ENCODE assay signal across 19 cellular contexts in the genomic region with DNA sequence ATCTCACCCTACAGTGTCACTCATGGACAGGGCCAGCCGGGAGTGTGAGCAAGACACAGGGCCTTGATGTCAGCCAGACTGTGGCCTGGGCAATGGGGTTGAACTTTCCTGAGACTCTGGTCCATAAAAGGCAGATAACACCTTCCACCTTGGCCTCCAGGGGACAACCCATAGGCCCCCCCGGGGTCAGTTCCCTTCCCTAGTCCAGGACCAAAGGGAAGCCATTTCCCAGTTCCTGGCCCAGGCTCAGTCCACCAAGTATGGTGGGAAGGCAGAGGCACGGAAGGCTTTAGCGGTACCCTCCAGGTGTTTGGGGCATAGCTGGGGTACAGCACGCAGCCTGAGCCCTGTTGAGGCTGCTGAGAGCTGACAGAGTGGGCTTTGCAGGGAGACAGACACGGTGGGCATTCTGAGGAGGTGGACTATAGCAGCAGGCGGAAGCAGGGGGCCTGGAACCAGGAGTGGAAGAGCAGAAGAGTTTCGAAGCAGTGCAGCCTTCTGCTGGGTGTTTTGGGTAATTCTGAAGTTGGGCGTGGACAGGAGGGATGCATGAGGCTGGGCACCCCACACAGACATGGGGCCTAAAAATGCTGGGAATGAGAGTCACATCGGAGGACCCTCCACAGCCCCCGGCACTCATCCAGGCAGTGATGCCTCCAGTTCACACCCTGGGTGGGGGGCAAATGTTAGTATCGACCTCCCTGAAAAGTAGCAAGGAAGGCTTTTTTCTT. TPM values are rescaled to one million over a fixed set of nuclear protein-coding genes. Genes with fewer than 3 reads are reported as not detected.
DNase-seq lines count a peak whose midpoint lies in the region; ATAC-seq, FAIRE-seq and TF ChIP-seq lines count a peak whose summit lies in the region.
"Had no signal": no experiment of that assay in that cellular context is flagged by ENCODE, and none has a peak within 500 bp of the region (broad histone marks: within the 10 kb centered on the region; RNA-seq: fewer than 3 reads in every experiment).

No MANE protein-coding gene starts in this region.

- H3K9ac ChIP-seq in K562 (ENCODE audit: insufficient read depth in 1 of 2, low read depth in 2 of 2, low read length in 2 of 2), result peak overlapping the region; percentile 85 to 86; a peak in 2 of 4 replicates

- H3K27me3 ChIP-seq in left ventricle myocardium inferior (ENCODE audit: low read depth) (no peaks in the 10 kb centered on the region), heart left ventricle (no peaks in the 10 kb centered on the region), K562 (ENCODE audit: control insufficient read depth in 2 of 2, insufficient read depth in 2 of 2, low read length in 2 of 2) (no peaks in the 10 kb centered on the region), stomach (no peaks in the 10 kb centered on the region)
- H3K27me3 ChIP-seq: SJCRH30 had no signal

- TF ChIP-seq EP300 in K562 (IDR thresholded peaks at IDR 0.05; ENCODE audit: low read length) (no peak), stomach (IDR thresholded peaks at IDR 0.05) (no peak)

- POLR2A ChIA-PET in K562 (lab: Yijun Ruan, JAX), result interaction anchor here (1.4 to 4.2 kb wide), 2 partner anchors 12 to 13 kb away, joined by 6 to 35 read pairs; no protein-coding TSS in a partner anchor

- H3K36me3 ChIP-seq in left ventricle myocardium inferior (no peaks in the 10 kb centered on the region), heart left ventricle (no peaks in the 10 kb centered on the region), K562 (ENCODE audit: control insufficient read depth, insufficient read depth, low read length) (no peaks in the 10 kb centered on the region), stomach (no peaks in the 10 kb centered on the region)
- H3K36me3 ChIP-seq: SJCRH30 had no signal

- WGBS in heart left ventricle, 4 donors, result 75 to 88% (median 79%) methylated on average over 12 of the region's 12 CpGs
- 57% methylated on average over 7 of the region's 12 CpGs for WGBS in K562 (ENCODE audit: insufficient coverage, low coverage, missing lambda C conversion rate)
- WGBS in stomach, 5 donors, result 78 to 84% (median 80%) methylated on average over 11 to 12 of the region's 12 CpGs

- CTCF ChIA-PET in K562 (lab: Yijun Ruan, JAX; ENCODE audit: low intra/inter-chr PET ratio), result interaction anchor here (0.5 kb wide), 1 partner anchor 337 kb away, joined by 3 read pairs; no protein-coding TSS in a partner anchor

- H3K4me1 ChIP-seq in left ventricle myocardium inferior, result peaks cover 72% of the 10 kb centered on the region
- peaks cover 3 to 87% (median 43%) of the 10 kb centered on the region in 12 donors for H3K4me1 ChIP-seq in heart left ventricle
- peaks cover 49 to 67% of the 10 kb centered on the region in 2 experiments for H3K4me1 ChIP-seq in K562 (replicated peaks in 1 of 2; ENCODE audit: control insufficient read depth in 2 of 2, insufficient read depth in 2 of 2, low read length in 2 of 2)
- peaks cover 0 to 31% (median 3%) of the 10 kb centered on the region in 4 donors for H3K4me1 ChIP-seq in stomach

- intact Hi-C loops in left ventricle myocardium inferior (cut with micrococcal nuclease), result no loop called here
- intact Hi-C loops in heart left ventricle (cut with DNase I), result loop anchor here in 4 of 10 donors (5.0 to 10.0 kb wide), 3 partner anchors 43 to 78 kb away; partner anchors contain the start of gene CD93 (in 4 of the 4)
- intact Hi-C loops in K562 (cut with micrococcal nuclease), result loop anchor here (5.0 kb wide), 4 partner anchors 38 to 718 kb away; no protein-coding TSS in a partner anchor
- intact Hi-C loops in stomach (cut with DNase I; ENCODE audit: low total_unique reads), result no loop called here

- ATAC-seq in heart left ventricle (no peak), K562 (no peak), omental fat pad (ENCODE audit: low FRiP score) (no peak), HG03571 (IDR thresholded peaks at IDR 0.05; ENCODE audit: unreplicated experiment) (no peak), GM18861 (IDR thresholded peaks at IDR 0.05; ENCODE audit: unreplicated experiment) (no peak)

- H3K79me2 ChIP-seq in K562 (ENCODE audit: control insufficient read depth, insufficient read depth, low read length), result 0 out of 3 replicates have a peak, but pooled peaks cover 6% of the 10 kb centered on the region

- DNase-seq in left ventricle myocardium inferior (no peak), heart left ventricle (no peak), K562 (ENCODE audit: extremely low read depth in 1 of 4, low spot score in 3 of 4) (no peak), omental fat pad (ENCODE audit: low spot score) (peak; percentile 15), stomach (no peak), NCI-H748 (lab: John Stamatoyannopoulos, UW; ENCODE audit: unreplicated experiment) (no peak)
- DNase-seq: CD4-positive, alpha-beta T cell; DMS79 treated with DMSO at 0.1 percent for 48 hours; GF-D8; HFFc6; NCI-H1105 treated with DMSO at 0.1 percent for 48 hours; NCI-H1930; NCI-H2171; NCI-H446 treated with DMSO at 0.1 percent for 48 hours; NCI-H82; SJCRH30 had no signal

- TF ChIP-seq RAD21 in K562 (CRISPR knock-in tag; conservative IDR thresholded peaks at IDR 0.05 in 1 of 2, IDR thresholded peaks at IDR 0.05 in 1 of 2), result no peak

- no TSS peak for BruUV-seq in K562 (replicated peaks; lab: Mats Ljungman, UMichigan)

- no peaks in the 10 kb centered on the region for H3K9me3 ChIP-seq in left ventricle myocardium inferior (replicated peaks)
- no peaks in the 10 kb centered on the region for H3K9me3 ChIP-seq in heart left ventricle
- no peaks in the 10 kb centered on the region for H3K9me3 ChIP-seq in K562 (replicated peaks; ENCODE audit: control insufficient read depth, insufficient read depth, low read depth, low read length)
- no peaks in the 10 kb centered on the region for H3K9me3 ChIP-seq in stomach
- H3K9me3 ChIP-seq: SJCRH30 had no signal

- in situ Hi-C loops in K562 (cut with MboI), result no loop called here

- H3K4me2 ChIP-seq in K562 (ENCODE audit: insufficient read depth, low read length), result no peak overlapping the region

- H2AFZ ChIP-seq in K562 (ENCODE audit: low read depth, low read length), result no peak overlapping the region

- TF ChIP-seq CTCF in left ventricle myocardium inferior (IDR thresholded peaks at IDR 0.05; ENCODE audit: borderline replicate concordance) (no peak), heart left ventricle (IDR thresholded peaks at IDR 0.05) (no peak), K562 (IDR thresholded peaks at IDR 0.05 in 2 of 3, conservative IDR thresholded peaks at IDR 0.05 in 1 of 3; ENCODE audit: insufficient read depth in 2 of 3, low read depth in 1 of 3, low read length in 3 of 3) (no peak), omental fat pad (IDR thresholded peaks at IDR 0.05) (no peak), stomach (IDR thresholded peaks at IDR 0.05) (no peak)

- H4K20me1 ChIP-seq in K562 (replicated peaks; ENCODE audit: control insufficient read depth, insufficient read depth, low read length), result no peaks in the 10 kb centered on the region

- peak overlapping the region; percentile 87 for H3K27ac ChIP-seq in left ventricle myocardium inferior (replicated peaks)
- H3K27ac ChIP-seq in heart left ventricle, result peak overlapping the region in 5 of 12 donors; percentile 15 to 85 (median 29)
- H3K27ac ChIP-seq in K562 (ENCODE audit: extremely low read depth, low read depth, low read length), result no peak overlapping the region; the same call in 2 of the 3 replicates
- peak overlapping the region in 3 of 5 donors; percentile 20 to 22 (median 20) for H3K27ac ChIP-seq in stomach
- H3K27ac ChIP-seq: SJCRH30 had no signal

- H3K4me3 ChIP-seq in left ventricle myocardium inferior, result no peak overlapping the region
- H3K4me3 ChIP-seq in heart left ventricle, result no peak overlapping the region
- H3K4me3 ChIP-seq in K562, result no peak overlapping the region
- H3K4me3 ChIP-seq in stomach, result no peak overlapping the region
- H3K4me3 ChIP-seq: SJCRH30 had no signal

- no peak for FAIRE-seq in K562 (lab: Jason Lieb, UNC)
- FAIRE-seq: H1 had no signal

- H3K9me1 ChIP-seq in K562 (ENCODE audit: control insufficient read depth, insufficient read depth, low read length), result no peaks in the 10 kb centered on the region

- TF ChIP-seq POLR2A in heart left ventricle (IDR thresholded peaks at IDR 0.05), result no peak
- no peak for TF ChIP-seq POLR2A in K562 (conservative IDR thresholded peaks at IDR 0.05)
- no peak for TF ChIP-seq POLR2A in stomach (IDR thresholded peaks at IDR 0.05)

TF ChIP-seq in K562, 482 proteins besides CTCF, POLR2A, EP300 and RAD21 (continues in another document):
- TF ChIP-seq ZNF175 (CRISPR knock-in tag; IDR thresholded peaks at IDR 0.05; ENCODE audit: low read depth) (peak; percentile 46; the same call in 1 of the 2 replicates), GATA2 (CRISPR knock-in tag; IDR thresholded peaks at IDR 0.05) (no peak), EGR1 (conservative IDR thresholded peaks at IDR 0.05) (no peak), PTRF (tag; IDR thresholded peaks at IDR 0.05) (peak; percentile 72), KDM4B (IDR thresholded peaks at IDR 0.05; ENCODE audit: borderline replicate concordance in 2 of 2, low read depth in 1 of 2) (no peak), DMBX1 (CRISPR knock-in tag; IDR thresholded peaks at IDR 0.05; ENCODE audit: borderline replicate concordance) (peak; percentile 89; the same call in 1 of the 2 replicates)

RNA-seq across cellular contexts. Expression of gene CD93, which starts 43.9 kb away (rescaled TPM):
- 35.7 TPM for total RNA-seq in left ventricle myocardium inferior
- 100 to 1,000 TPM in 1 of 9 donors, 10 to 100 TPM in 8; 29.6 to 110 (median 45.7) TPM for total RNA-seq in heart left ventricle
- polyA plus RNA-seq in heart left ventricle, result 10 to 100 TPM in 1 of 2 donors, 1 to 10 TPM in 1; 9.2 to 40.2 TPM
- total RNA-seq in K562 (2011; cell fraction: chromatin; rRNA removed; ENCODE audit: low replicate concordance), result 0.16 and 0.39 TPM in 2 replicates
- 0.26 and 0.33 TPM in 2 replicates for total RNA-seq in K562 (2011; cell fraction: nucleolus; rRNA removed)
- total RNA-seq in K562 (2011; cell fraction: nucleoplasm; rRNA removed), result 0.44 and 0.61 TPM in 2 replicates
- 0.05 and 0.12 TPM in 2 replicates for total RNA-seq in K562 (2014; rRNA removed)
- total RNA-seq in K562 (2014; rRNA removed; fragmentation: Illumina TruSeq; extraction: Trizol), result 0.04 and 0.10 TPM in 2 replicates
- total RNA-seq in K562 (2015; rRNA removed; fragmentation: Illumina TruSeq; extraction: Trizol), result 0.04 TPM in 2 replicates
- total RNA-seq in K562 (2021), result 0.20 and 0.25 TPM in 2 replicates
- polyA plus RNA-seq in K562 (2011; rRNA removed), result 0.12 and 0.20 TPM in 2 replicates
- 0.09 and 0.15 TPM in 2 replicates for polyA plus RNA-seq in K562 (2011; cell fraction: cytosol; rRNA removed)
- polyA plus RNA-seq in K562 (2011; cell fraction: nucleus; rRNA removed), result 0.17 and 0.21 TPM in 2 replicates
- polyA plus RNA-seq in K562 (2012), result 0.03 and 0.06 TPM in 2 replicates
- polyA plus RNA-seq in K562 (2014; fragmentation: Illumina TruSeq; extraction: Trizol), result 0.07 TPM in 2 replicates
- under 1 TPM; 0.03 TPM for polyA plus RNA-seq in K562 (2014; fragmentation: Nextera tagmentation; extraction: Ambion mirVana)
- 0.03 and 0.08 TPM in 2 replicates for polyA plus RNA-seq in K562 (2014; rRNA removed)
- polyA minus RNA-seq in K562 (2011; rRNA and poly(A)+ RNA removed), result 0.21 and 0.42 TPM in 2 replicates
- 0.27 and 0.29 TPM in 2 replicates for polyA minus RNA-seq in K562 (2011; cell fraction: cytosol; rRNA and poly(A)+ RNA removed)
- under 0.01 and 0.13 TPM in 2 replicates for polyA minus RNA-seq in K562 (2011; cell fraction: nucleus; rRNA and poly(A)+ RNA removed)
- total RNA-seq in omental fat pad, result 100 to 1,000 TPM in 3 of 4 donors, 10 to 100 TPM in 1; 43.8 to 227 (median 140) TPM
- total RNA-seq in stomach, result 10 to 100 TPM in 3 of 5 donors, 1 to 10 TPM in 2; 2.9 to 63.5 (median 13.8) TPM
- 1 to 10 TPM; 3.4 to 5.3 (median 4.1) TPM for polyA plus RNA-seq in stomach
- total RNA-seq: HFFc6, SJCRH30 had no signal
